1 cellular context compared by ENCODE assay signal in genomic region chr6:132797975-132798819, GRCh38.
A peak's percentile ranks its signal among the peaks of the same experiment; 100 is the strongest.
TF ChIP-seq lines count a peak whose summit lies in the region.

SLC18B1 (minus strand) TSS chr6:132798637; CDS start chr6:132798456, 181 bp downstream.

TF ChIP-seq in HEK293, 187 proteins besides CTCF, POLR2A, EP300 and RAD21 (continued from another document and continues in another):
- TF ChIP-seq PRDM10 (tag by site-specific recombination; IDR thresholded peaks at IDR 0.05) (0 out of 2 replicates have a peak, but pooled peaks have one; percentile 30), ZNF292 (tag by site-specific recombination; IDR thresholded peaks at IDR 0.05; ENCODE audit: borderline replicate concordance, low read depth) (no peak), ZNF121 (tag by site-specific recombination; IDR thresholded peaks at IDR 0.05) (no peak), ZNF548 (tag by site-specific recombination; IDR thresholded peaks at IDR 0.05) (no peak), ZFP41 (tag by site-specific recombination; IDR thresholded peaks at IDR 0.05; ENCODE audit: borderline replicate concordance) (no peak), ZNF843 (tag by site-specific recombination; IDR thresholded peaks at IDR 0.05) (no peak), ZSCAN16 (tag by site-specific recombination; IDR thresholded peaks at IDR 0.05) (no peak), ZNF169 (tag by site-specific recombination; IDR thresholded peaks at IDR 0.05) (no peak), ZNF561 (tag by site-specific recombination; IDR thresholded peaks at IDR 0.05; ENCODE audit: borderline replicate concordance) (no peak), EGR2 (tag by site-specific recombination; IDR thresholded peaks at IDR 0.05; ENCODE audit: low read depth) (0 out of 2 replicates have a peak, but pooled peaks have one; percentile 9), ZNF585B (tag by site-specific recombination; IDR thresholded peaks at IDR 0.05) (no peak), ZNF248 (tag by site-specific recombination; IDR thresholded peaks at IDR 0.05) (no peak), ZNF18 (tag by site-specific recombination; IDR thresholded peaks at IDR 0.05) (no peak), ZSCAN23 (tag by site-specific recombination; IDR thresholded peaks at IDR 0.05) (no peak), IKZF3 (tag by site-specific recombination; IDR thresholded peaks at IDR 0.05) (peak; percentile 44; the same call in 1 of the 2 replicates), ZNF621 (tag by site-specific recombination; IDR thresholded peaks at IDR 0.05) (no peak), ZNF223 (tag by site-specific recombination; IDR thresholded peaks at IDR 0.05) (no peak), ZNF133 (tag by site-specific recombination; IDR thresholded peaks at IDR 0.05) (no peak), ZNF624 (tag by site-specific recombination; IDR thresholded peaks at IDR 0.05) (no peak), ZNF555 (tag by site-specific recombination; conservative IDR thresholded peaks at IDR 0.05) (no peak), ZNF664 (tag by site-specific recombination; IDR thresholded peaks at IDR 0.05) (no peak), KLF10 (tag by site-specific recombination; IDR thresholded peaks at IDR 0.05) (peak; percentile 80), ZNF184 (tag by site-specific recombination; IDR thresholded peaks at IDR 0.05) (no peak), REPIN1 (tag by site-specific recombination; IDR thresholded peaks at IDR 0.05; ENCODE audit: low read depth) (no peak), BCL11A (tag by site-specific recombination; IDR thresholded peaks at IDR 0.05; ENCODE audit: low read depth) (no peak), KLF16 (tag by site-specific recombination; IDR thresholded peaks at IDR 0.05) (0 out of 2 replicates have a peak, but pooled peaks have one; percentile 20), ZIC2 (tag by site-specific recombination; IDR thresholded peaks at IDR 0.05) (peak; percentile 84), ZNF302 (tag by site-specific recombination; IDR thresholded peaks at IDR 0.05; ENCODE audit: low read depth) (no peak), ZBTB8A (tag by site-specific recombination; IDR thresholded peaks at IDR 0.05) (0 out of 2 replicates have a peak, but pooled peaks have one; percentile 28), ZXDB (tag by site-specific recombination; IDR thresholded peaks at IDR 0.05) (0 out of 2 replicates have a peak, but pooled peaks have one; percentile 7), ZNF645 (tag by site-specific recombination; IDR thresholded peaks at IDR 0.05) (no peak), ZNF274 (IDR thresholded peaks at IDR 0.05; ENCODE audit: low read length) (no peak), ZNF274 (tag by site-specific recombination; IDR thresholded peaks at IDR 0.05; ENCODE audit: borderline replicate concordance) (no peak), ELK4 (IDR thresholded peaks at IDR 0.05; ENCODE audit: borderline replicate concordance, low read depth, low read length) (no peak), ZNF549 (tag by site-specific recombination; IDR thresholded peaks at IDR 0.05) (no peak), FEZF1 (tag by site-specific recombination; IDR thresholded peaks at IDR 0.05) (no peak), ZBTB7A (tag by site-specific recombination; IDR thresholded peaks at IDR 0.05; ENCODE audit: low read depth) (no peak), HOXC10 (CRISPR knock-in tag; IDR thresholded peaks at IDR 0.05) (no peak), ZNF221 (tag by site-specific recombination; IDR thresholded peaks at IDR 0.05; ENCODE audit: borderline replicate concordance) (no peak), ZSCAN5A (tag by site-specific recombination; IDR thresholded peaks at IDR 0.05) (no peak), TCF7L2 (IDR thresholded peaks at IDR 0.05; ENCODE audit: borderline replicate concordance, low read depth, low read length) (no peak), SETDB1 (IDR thresholded peaks at IDR 0.05; ENCODE audit: insufficient read length, low read length) (no peak), ZFP69B (tag by site-specific recombination; IDR thresholded peaks at IDR 0.05) (0 out of 2 replicates have a peak, but pooled peaks have one; percentile 27), ZBTB17 (tag by site-specific recombination; IDR thresholded peaks at IDR 0.05) (peak; percentile 66), ZNF501 (tag by site-specific recombination; IDR thresholded peaks at IDR 0.05) (0 out of 2 replicates have a peak, but pooled peaks have one; percentile 54), ZFHX2 (tag by site-specific recombination; conservative IDR thresholded peaks at IDR 0.05) (0 out of 2 replicates have a peak, but pooled peaks have one; percentile 22), INSM2 (tag by site-specific recombination; IDR thresholded peaks at IDR 0.05) (no peak), TRIM28 (IDR thresholded peaks at IDR 0.05; ENCODE audit: borderline replicate concordance, low read length) (no peak), ZBTB21 (tag by site-specific recombination; IDR thresholded peaks at IDR 0.05) (no peak), KLF8 (tag by site-specific recombination; IDR thresholded peaks at IDR 0.05) (no peak; the same call in 1 of the 2 replicates), SP7 (tag by site-specific recombination; IDR thresholded peaks at IDR 0.05) (no peak), ZBTB48 (tag by site-specific recombination; IDR thresholded peaks at IDR 0.05) (peak; percentile 71), ZNF747 (tag by site-specific recombination; IDR thresholded peaks at IDR 0.05) (no peak), ZBTB20 (tag by site-specific recombination; IDR thresholded peaks at IDR 0.05) (peak; percentile 78), ZNF335 (tag by site-specific recombination; conservative IDR thresholded peaks at IDR 0.05) (peak; percentile 97), ZNF19 (tag by site-specific recombination; IDR thresholded peaks at IDR 0.05; ENCODE audit: low read depth) (no peak), ZNF146 (tag by site-specific recombination; IDR thresholded peaks at IDR 0.05) (no peak), ZNF37A (tag by site-specific recombination; IDR thresholded peaks at IDR 0.05) (no peak), SP2 (tag by site-specific recombination; IDR thresholded peaks at IDR 0.05) (no peak), PATZ1 (tag by site-specific recombination; IDR thresholded peaks at IDR 0.05) (peak; percentile 81), ZNF114 (tag by site-specific recombination; IDR thresholded peaks at IDR 0.05) (no peak), ZNF311 (tag by site-specific recombination; IDR thresholded peaks at IDR 0.05; ENCODE audit: borderline replicate concordance) (no peak), GFI1B (tag by site-specific recombination; IDR thresholded peaks at IDR 0.05) (peak; percentile 75; the same call in 1 of the 2 replicates)
- TF ChIP-seq, protein P1, sequence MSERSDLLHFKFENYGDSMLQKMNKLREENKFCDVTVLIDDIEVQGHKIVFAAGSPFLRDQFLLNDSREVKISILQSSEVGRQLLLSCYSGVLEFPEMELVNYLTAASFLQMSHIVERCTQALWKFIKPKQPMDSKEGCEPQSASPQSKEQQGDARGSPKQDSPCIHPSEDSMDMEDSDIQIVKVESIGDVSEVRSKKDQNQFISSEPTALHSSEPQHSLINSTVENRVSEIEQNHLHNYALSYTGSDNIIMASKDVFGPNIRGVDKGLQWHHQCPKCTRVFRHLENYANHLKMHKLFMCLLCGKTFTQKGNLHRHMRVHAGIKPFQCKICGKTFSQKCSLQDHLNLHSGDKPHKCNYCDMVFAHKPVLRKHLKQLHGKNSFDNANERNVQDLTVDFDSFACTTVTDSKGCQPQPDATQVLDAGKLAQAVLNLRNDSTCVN (tag by site-specific recombination; optimal IDR thresholded peaks at IDR 0.05): peak; percentile 45
